In genomic region chr21:42145569-42146250, GRCh38 we compare ENCODE assay signal across 8 cellular contexts.
DNase-seq lines count a peak whose midpoint lies in the region; ATAC-seq and TF ChIP-seq lines count a peak whose summit lies in the region.

No MANE protein-coding gene starts in this region.

- no peaks in the 10 kb centered on the region for H3K9me2 ChIP-seq in HCT116 (ENCODE audit: insufficient read depth)

- H3K9ac ChIP-seq in HCT116 (ENCODE audit: low read length), result no peak overlapping the region

- CTCF ChIA-PET in HCT116 (lab: Charles Lee), result interaction anchor here (0.9 to 2.2 kb wide), 16 partner anchors 11 to 366 kb away, joined by 3 to 36 read pairs (median 4); no protein-coding TSS in a partner anchor

- no peak for TF ChIP-seq POLR2A in HCT116 (IDR thresholded peaks at IDR 0.05; ENCODE audit: borderline replicate concordance, extremely low read depth, insufficient read depth, insufficient read length)
- no peak for TF ChIP-seq POLR2A in right lobe of liver (IDR thresholded peaks at IDR 0.05)

- H3K27me3 ChIP-seq in HCT116 (ENCODE audit: insufficient read depth, low read length), result no peaks in the 10 kb centered on the region
- no peaks in the 10 kb centered on the region for H3K27me3 ChIP-seq in right lobe of liver

- WGBS in right lobe of liver (ENCODE audit: insufficient coverage, low coverage, low lambda C conversion rate, missing lambda C conversion rate), result 20% methylated on average over 11 of the region's 14 CpGs

- H4K20me1 ChIP-seq in HCT116 (ENCODE audit: insufficient read depth), result no peaks in the 10 kb centered on the region

- H3K4me3 ChIP-seq in HCT116 (replicated peaks in 1 of 2; ENCODE audit: low read depth in 1 of 2, low read length in 2 of 2) (no peak overlapping the region), right lobe of liver (no peak overlapping the region)

- H3K4me2 ChIP-seq in HCT116 (ENCODE audit: low read length), result peak overlapping the region; percentile 4; the same call in 1 of the 2 replicates

- no peaks in the 10 kb centered on the region for H3K9me3 ChIP-seq in HCT116 (ENCODE audit: control insufficient read depth in 1 of 2, insufficient read depth in 1 of 2, low read depth in 1 of 2, low read length in 2 of 2)
- no peaks in the 10 kb centered on the region for H3K9me3 ChIP-seq in right lobe of liver

- POLR2A ChIA-PET in HCT116 (lab: Charles Lee), result no interaction called here

- TF ChIP-seq CTCF in HCT116 (IDR thresholded peaks at IDR 0.05 in 2 of 3, conservative IDR thresholded peaks at IDR 0.05 in 1 of 3; ENCODE audit: borderline replicate concordance in 1 of 3, insufficient read depth in 1 of 3, low read depth in 2 of 3, low read length in 2 of 3) (peak; percentile 72 to 92 (median 87)), right lobe of liver (IDR thresholded peaks at IDR 0.05) (peak; percentile 86 to 94 (median 92))

- RAD21 ChIA-PET in HCT116 (lab: Charles Lee; ENCODE audit: low non-redundant PET in 1 of 2, low total read pairs in 2 of 2, uncharacterized antibody in 2 of 2, unreplicated experiment in 2 of 2), result interaction anchor here (1.8 kb wide), 2 partner anchors 113 kb away, joined by 4 to 9 read pairs; no protein-coding TSS in a partner anchor

- H2AFZ ChIP-seq in HCT116 (ENCODE audit: low read depth, low read length, poor library complexity, severe bottlenecking), result no peak overlapping the region

- intact Hi-C loops in HCT116 (cut with micrococcal nuclease), result loop anchor here (1.0 kb wide), 3 partner anchors 113 to 305 kb away; no protein-coding TSS in a partner anchor
- intact Hi-C loops in right lobe of liver (cut with DNase I), result loop anchor here (5.0 to 10.0 kb wide), 3 partner anchors 107 to 299 kb away; no protein-coding TSS in a partner anchor

- DNase-seq in AML-193 (lab: John Stamatoyannopoulos, UW) (peak; percentile 44 to 50), HCT116 (ENCODE audit: low read depth, low spot score) (peak; percentile 21), NCI-H748 (lab: John Stamatoyannopoulos, UW; ENCODE audit: unreplicated experiment) (peak; percentile 81), dermis microvascular lymphatic vessel endothelial cell (ENCODE audit: low read depth in 2 of 2) (peak; percentile 49 to 57), right lobe of liver (peak in 2 of 3 donors; percentile 43 to 66)
- peak; percentile 45 to 54 for DNase-seq in activated CD4-positive, alpha-beta T cell treated with anti-CD3 and anti-CD28 coated beads, Interleukin-2, amount 50 U/mL, for 4 hours
- DNase-seq in stimulated activated CD4-positive, alpha-beta T cell treated with anti-CD3 and anti-CD28 coated beads, TNF-alpha, amount 100 ng/mL, for 4 hours (ENCODE audit: low read depth in 3 of 3), result peak; percentile 35 to 42 (median 39)

- no peaks in the 10 kb centered on the region for H3K36me3 ChIP-seq in HCT116 (ENCODE audit: control insufficient read depth in 1 of 2, insufficient read depth in 2 of 2, low read length in 2 of 2)
- no peaks in the 10 kb centered on the region for H3K36me3 ChIP-seq in right lobe of liver

- peak; percentile 85 for TF ChIP-seq RAD21 in HCT116 (IDR thresholded peaks at IDR 0.05; ENCODE audit: low read depth)

- no peak overlapping the region for H3K27ac ChIP-seq in HCT116 (ENCODE audit: low read depth, low read length)
- H3K27ac ChIP-seq in right lobe of liver, result no peak overlapping the region

- no TSS peak for BruUV-seq in HCT116 (replicated peaks; lab: Mats Ljungman, UMichigan)

- ATAC-seq in HCT116 (peak; percentile 88), right lobe of liver (peak; percentile 83 to 93 (median 91)), GM18511 (IDR thresholded peaks at IDR 0.05; ENCODE audit: unreplicated experiment) (no peak)

- H3K4me1 ChIP-seq in HCT116 (ENCODE audit: control insufficient read depth in 1 of 2, insufficient read depth in 2 of 2, low read length in 2 of 2), result 0 out of 4 replicates have a peak, but pooled peaks cover 2 to 3% of the 10 kb centered on the region in 2 experiments
- H3K4me1 ChIP-seq in right lobe of liver, result no peaks in the 10 kb centered on the region

- no peaks in the 10 kb centered on the region for H3K79me2 ChIP-seq in HCT116 (ENCODE audit: insufficient read depth, low read length)

TF ChIP-seq in HCT116, 20 proteins besides CTCF, POLR2A, EP300 and RAD21:
- no peak for TF ChIP-seq TCF7L2 (IDR thresholded peaks at IDR 0.05; ENCODE audit: borderline replicate concordance, extremely low read depth, insufficient read depth, insufficient read length)
- TF ChIP-seq FOSL1 (IDR thresholded peaks at IDR 0.05; ENCODE audit: low read depth), result no peak
- no peak for TF ChIP-seq SRF (IDR thresholded peaks at IDR 0.05; ENCODE audit: low read depth)
- no peak for TF ChIP-seq EZH2phosphoT487 (IDR thresholded peaks at IDR 0.05; ENCODE audit: borderline replicate concordance)

Comparison
In these comparisons a context has a peak if more than half of its experiments do, and no peak if none do; other contexts are left out.
1. DNase-seq: peak in every context shown above with its lines; median percentile 81 in NCI-H748; 54 in right lobe of liver; 53 in dermis microvascular lymphatic vessel endothelial cell; 50 in activated CD4-positive, alpha-beta T cell treated with anti-CD3 and anti-CD28 coated beads, Interleukin-2, amount 50 U/mL, for 4 hours; 47 in AML-193; 39 in stimulated activated CD4-positive, alpha-beta T cell treated with anti-CD3 and anti-CD28 coated beads, TNF-alpha, amount 100 ng/mL, for 4 hours; 21 in HCT116.